ENCODE assay signal across 10 cellular contexts in genomic region chr1:170967042-170967910, GRCh38. TPM values are rescaled to one million over a fixed set of nuclear protein-coding genes. Genes with fewer than 3 reads are reported as not detected.
A peak's percentile ranks its signal among the peaks of the same experiment; 100 is the strongest.
DNase-seq lines count a peak whose midpoint lies in the region; ATAC-seq and TF ChIP-seq lines count a peak whose summit lies in the region.
"Had no signal": no experiment of that assay in that cellular context is flagged by ENCODE, and none has a peak within 500 bp of the region (broad histone marks: within the 10 kb centered on the region; RNA-seq: fewer than 3 reads in every experiment).

No MANE protein-coding gene starts in this region.

- H3K4me3 ChIP-seq in foreskin fibroblast (ENCODE audit: low read depth in 1 of 2, low read length in 2 of 2) = no peak overlapping the region
- H3K4me3 ChIP-seq: skin epidermis had no signal

- peak; percentile 50 for TF ChIP-seq CTCF in foreskin fibroblast (IDR thresholded peaks at IDR 0.05; ENCODE audit: low read depth, low read length)
- peak; percentile 70 for TF ChIP-seq CTCF in progenitor cell of endocrine pancreas (IDR thresholded peaks at IDR 0.05; ENCODE audit: unreplicated experiment)

- peaks cover 24% of the 10 kb centered on the region for H3K27me3 Mint-ChIP-seq in progenitor cell of endocrine pancreas

- H3K9me3 Mint-ChIP-seq in progenitor cell of endocrine pancreas (ENCODE audit: low read depth) = no peaks in the 10 kb centered on the region

- in situ Hi-C loops in SK-MEL-5 (cut with HindIII; ENCODE audit: low pct_unique_long_range_greater_than_20kb, low sequenced_read_pairs) = no loop called here

- peak; percentile 81 for ATAC-seq in GM18909 (IDR thresholded peaks at IDR 0.05; ENCODE audit: poor library complexity, unreplicated experiment)

- no peak overlapping the region for H3K27ac Mint-ChIP-seq in progenitor cell of endocrine pancreas

- no peaks in the 10 kb centered on the region for H3K36me3 Mint-ChIP-seq in progenitor cell of endocrine pancreas (ENCODE audit: insufficient read depth)

- DNase-seq in COLO829 (ENCODE audit: low spot score) (peak; percentile 53), HPDE6-E6E7 (ENCODE audit: extremely low spot score) (peak; percentile 10), SK-MEL-5 (ENCODE audit: low read depth, low spot score) (peak; percentile 67), foreskin fibroblast (peak; percentile 40 to 76), progenitor cell of endocrine pancreas (ENCODE audit: low spot score, unreplicated experiment) (no peak), HuH-7.5 (ENCODE audit: low spot score) (no peak)
- no peak for DNase-seq in activated effector memory CD4-positive, alpha-beta T cell treated with Interleukin-2 at 50 U/mL for 16 hours

- H3K4me1 Mint-ChIP-seq in progenitor cell of endocrine pancreas (ENCODE audit: low read depth) = peaks cover 5% of the 10 kb centered on the region

- H3K4me3 Mint-ChIP-seq in progenitor cell of endocrine pancreas (ENCODE audit: low read depth) = no peak overlapping the region

RNA-seq across cellular contexts. Expression of gene MROH9, which starts 31.9 kb away (rescaled TPM):
- total RNA-seq in SK-MEL-5 (2014; rRNA removed; shearing (Covaris generic)) = not detected in 2 replicates
- polyA plus RNA-seq in SK-MEL-5 (2015; cell fraction: cytosol; rRNA removed) = not detected in 2 replicates
- not detected in 2 replicates for polyA plus RNA-seq in SK-MEL-5 (2015; cell fraction: nucleus; rRNA removed)
- total RNA-seq in progenitor cell of endocrine pancreas = not detected in 2 replicates
- total RNA-seq: T-helper 1 cell treated with Interleukin-12 subunit alpha and Interleukin-12 subunit beta and Interleukin-4 antibody, amounts not matched to agents 30 ng/mL and 1 ng/mL, for 36 hours had no signal

Comparison
In these comparisons a context has a peak if more than half of its experiments do, and no peak if none do; other contexts are left out.
1. DNase-seq: peak in COLO829 (single experiment), HPDE6-E6E7 (single experiment), SK-MEL-5 (single experiment) and foreskin fibroblast (2 of 2); none in progenitor cell of endocrine pancreas (single experiment), HuH-7.5 (single experiment) and activated effector memory CD4-positive, alpha-beta T cell treated with Interleukin-2 at 50 U/mL for 16 hours (single experiment).